Comparison of ENCODE assay signal across 9 cellular contexts in genomic region chr5:150672884-150673275, GRCh38. TPM values are rescaled to one million over a fixed set of nuclear protein-coding genes. Genes with fewer than 3 reads are reported as not detected.
A peak's percentile ranks its signal among the peaks of the same experiment; 100 is the strongest.
DNase-seq lines count a peak whose midpoint lies in the region; ATAC-seq and TF ChIP-seq lines count a peak whose summit lies in the region.
"Had no signal": no experiment of that assay in that cellular context is flagged by ENCODE, and none has a peak within 500 bp of the region (broad histone marks: within the 10 kb centered on the region; RNA-seq: fewer than 3 reads in every experiment).

No MANE protein-coding gene starts in this region.

- H3K9me3 ChIP-seq in iPS-18a (ENCODE audit: control insufficient read depth, low read depth, low read length): no peaks in the 10 kb centered on the region
- H3K9me3 ChIP-seq in smooth muscle cell (replicated peaks; ENCODE audit: low read depth): no peaks in the 10 kb centered on the region

- H3K27me3 ChIP-seq in iPS-18a (ENCODE audit: control insufficient read depth, insufficient read depth, low read length): peaks cover 13% of the 10 kb centered on the region
- no peaks in the 10 kb centered on the region for H3K27me3 ChIP-seq in smooth muscle cell (ENCODE audit: low read depth)

- DNase-seq in activated CD4-positive, alpha-beta T cell treated with anti-CD3 and anti-CD28 coated beads, Interleukin-2, amount 10 ng/mL, durations not matched to agents 7 days and 5 days: no peak
- DNase-seq in activated CD4-positive, alpha-beta T cell treated with anti-CD3 and anti-CD28 coated beads for 1 hour: no peak
- DNase-seq in smooth muscle cell (lab: John Stamatoyannopoulos, UW; ENCODE audit: unreplicated experiment): no peak
- DNase-seq: activated effector memory CD4-positive, alpha-beta T cell treated with Interleukin-2 at 50 U/mL for 16 hours had no signal

- no peak overlapping the region for H3K27ac Mint-ChIP-seq in activated CD4-positive, alpha-beta T cell treated with anti-CD3 and anti-CD28 coated beads, Interleukin-2, amount 10 ng/mL, durations not matched to agents 7 days and 5 days
- H3K27ac Mint-ChIP-seq in activated T-helper 17 cell treated with anti-CD3 and anti-CD28 coated beads, Interleukin-2, amount 50 U/mL, for 72 hours: no peak overlapping the region

- 57% methylated on average over 7 of the region's 7 CpGs for whole genome bisulfite sequencing in smooth muscle cell (ENCODE audit: low lambda C conversion rate)

- CTCF ChIA-PET in activated CD4-positive, alpha-beta T cell treated with anti-CD3 and anti-CD28 coated beads, Interleukin-2, amount 10 ng/mL, durations not matched to agents 7 days and 5 days (lab: Charles Lee): interaction anchor here (0.8 to 2.0 kb wide), 4 partner anchors 8 to 64 kb away, joined by 3 to 5 read pairs (median 5); partner anchors contain the start of gene RBM22

- no peaks in the 10 kb centered on the region for H3K9me3 Mint-ChIP-seq in activated CD4-positive, alpha-beta T cell treated with anti-CD3 and anti-CD28 coated beads, Interleukin-2, amount 10 ng/mL, durations not matched to agents 7 days and 5 days
- H3K9me3 Mint-ChIP-seq in activated T-helper 17 cell treated with anti-CD3 and anti-CD28 coated beads, Interleukin-2, amount 50 U/mL, for 72 hours: no peaks in the 10 kb centered on the region

- peaks cover 19% of the 10 kb centered on the region for H3F3A ChIP-seq in smooth muscle cell (ENCODE audit: low read depth)

- POLR2A ChIA-PET in activated CD4-positive, alpha-beta T cell treated with anti-CD3 and anti-CD28 coated beads, Interleukin-2, amount 10 ng/mL, durations not matched to agents 7 days and 5 days (lab: Charles Lee): interaction anchor here (0.6 kb wide), 1 partner anchor 224 kb away, joined by 5 read pairs; no protein-coding TSS in a partner anchor

- TF ChIP-seq CTCF in smooth muscle cell (IDR thresholded peaks at IDR 0.05; ENCODE audit: borderline replicate concordance, insufficient read depth, poor library complexity, severe bottlenecking): no peak

- peaks cover 15% of the 10 kb centered on the region for H3K4me1 ChIP-seq in iPS-18a (ENCODE audit: control insufficient read depth, low read depth, low read length)
- H3K4me1 ChIP-seq in smooth muscle cell (ENCODE audit: low read depth): peaks cover 5% of the 10 kb centered on the region

- H2AFZ ChIP-seq in smooth muscle cell (ENCODE audit: low read depth): no peak overlapping the region

- no peaks in the 10 kb centered on the region for H3K36me3 Mint-ChIP-seq in activated CD4-positive, alpha-beta T cell treated with anti-CD3 and anti-CD28 coated beads, Interleukin-2, amount 10 ng/mL, durations not matched to agents 7 days and 5 days (ENCODE audit: low read depth)
- no peaks in the 10 kb centered on the region for H3K36me3 Mint-ChIP-seq in activated T-helper 17 cell treated with anti-CD3 and anti-CD28 coated beads, Interleukin-2, amount 50 U/mL, for 72 hours (ENCODE audit: low read depth)

- no peak overlapping the region for H3K27ac ChIP-seq in iPS-18a (ENCODE audit: low read length)
- H3K27ac ChIP-seq in smooth muscle cell (ENCODE audit: low read depth): peak overlapping the region; percentile 92

- H3K4me3 Mint-ChIP-seq in activated CD4-positive, alpha-beta T cell treated with anti-CD3 and anti-CD28 coated beads, Interleukin-2, amount 10 ng/mL, durations not matched to agents 7 days and 5 days: peak overlapping the region; percentile 69
- peak overlapping the region; percentile 63 for H3K4me3 Mint-ChIP-seq in activated T-helper 17 cell treated with anti-CD3 and anti-CD28 coated beads, Interleukin-2, amount 50 U/mL, for 72 hours

- ATAC-seq in activated T-helper 17 cell treated with anti-CD3 and anti-CD28 coated beads, Interleukin-2, amount 50 U/mL, for 72 hours (replicated peaks): no peak
- ATAC-seq in HG03196 (IDR thresholded peaks at IDR 0.05; ENCODE audit: unreplicated experiment): no peak
- no peak for ATAC-seq in HG03520 (IDR thresholded peaks at IDR 0.05; ENCODE audit: unreplicated experiment)
- ATAC-seq in GM18868 (IDR thresholded peaks at IDR 0.05; ENCODE audit: unreplicated experiment): no peak

- H3K9ac ChIP-seq in iPS-18a (ENCODE audit: low read length) (peak overlapping the region; percentile 95), smooth muscle cell (ENCODE audit: low read depth) (no peak overlapping the region)

- no peaks in the 10 kb centered on the region for H4K20me1 ChIP-seq in smooth muscle cell (ENCODE audit: low read depth)

- H3K4me2 ChIP-seq in smooth muscle cell: peak overlapping the region; percentile 92

- H3K4me3 ChIP-seq in iPS-18a (ENCODE audit: low read length): peak overlapping the region; percentile 90
- peak overlapping the region; percentile 53 for H3K4me3 ChIP-seq in smooth muscle cell

- peaks cover 8% of the 10 kb centered on the region for H3K4me1 Mint-ChIP-seq in activated CD4-positive, alpha-beta T cell treated with anti-CD3 and anti-CD28 coated beads, Interleukin-2, amount 10 ng/mL, durations not matched to agents 7 days and 5 days
- H3K4me1 Mint-ChIP-seq in activated T-helper 17 cell treated with anti-CD3 and anti-CD28 coated beads, Interleukin-2, amount 50 U/mL, for 72 hours: no peaks in the 10 kb centered on the region

- no peaks in the 10 kb centered on the region for H3K79me2 ChIP-seq in smooth muscle cell (ENCODE audit: low read depth)

- peaks cover 24% of the 10 kb centered on the region for H3K27me3 Mint-ChIP-seq in activated CD4-positive, alpha-beta T cell treated with anti-CD3 and anti-CD28 coated beads, Interleukin-2, amount 10 ng/mL, durations not matched to agents 7 days and 5 days
- peaks cover 4% of the 10 kb centered on the region for H3K27me3 Mint-ChIP-seq in activated T-helper 17 cell treated with anti-CD3 and anti-CD28 coated beads, Interleukin-2, amount 50 U/mL, for 72 hours

- H3K36me3 ChIP-seq in iPS-18a (ENCODE audit: control insufficient read depth, low read depth, low read length): peaks cover 3% of the 10 kb centered on the region
- no peaks in the 10 kb centered on the region for H3K36me3 ChIP-seq in smooth muscle cell (ENCODE audit: low read depth)

RNA-seq across cellular contexts. Expression of gene MYOZ3, which starts 11.8 kb away (rescaled TPM):
- under 1 TPM in 1 of 2 experiments, not detected in 1; 0.05 TPM for total RNA-seq in activated CD4-positive, alpha-beta T cell treated with anti-CD3 and anti-CD28 coated beads, Interleukin-2, amount 10 ng/mL, durations not matched to agents 7 days and 5 days
- total RNA-seq in activated T-helper 17 cell treated with anti-CD3 and anti-CD28 coated beads, Interleukin-2, amount 50 U/mL, for 72 hours: under 1 TPM; 0.06 to 0.21 TPM
- total RNA-seq in smooth muscle cell: 6.4 and 8.2 TPM in 2 replicates
- 7.9 and 12.2 TPM in 2 replicates for polyA plus RNA-seq in smooth muscle cell

RNA-seq across cellular contexts. Expression of gene RBM22, which starts 28.0 kb away (rescaled TPM):
- 10 to 100 TPM; 61.9 to 65.6 TPM for total RNA-seq in activated CD4-positive, alpha-beta T cell treated with anti-CD3 and anti-CD28 coated beads, Interleukin-2, amount 10 ng/mL, durations not matched to agents 7 days and 5 days
- total RNA-seq in activated T-helper 17 cell treated with anti-CD3 and anti-CD28 coated beads, Interleukin-2, amount 50 U/mL, for 72 hours: 10 to 100 TPM; 60.3 to 61.5 TPM
- 64.0 and 66.6 TPM in 2 replicates for total RNA-seq in smooth muscle cell
- 48.6 and 62.9 TPM in 2 replicates for polyA plus RNA-seq in smooth muscle cell

RNA-seq across cellular contexts. Expression of gene SYNPO, which starts 32.4 kb away (rescaled TPM):
- under 1 TPM; 0.05 to 0.08 TPM for total RNA-seq in activated CD4-positive, alpha-beta T cell treated with anti-CD3 and anti-CD28 coated beads, Interleukin-2, amount 10 ng/mL, durations not matched to agents 7 days and 5 days
- total RNA-seq in activated T-helper 17 cell treated with anti-CD3 and anti-CD28 coated beads, Interleukin-2, amount 50 U/mL, for 72 hours: under 1 TPM; 0.04 to 0.37 TPM
- 30.5 and 46.4 TPM in 2 replicates for total RNA-seq in smooth muscle cell
- polyA plus RNA-seq in smooth muscle cell: 34.2 and 36.9 TPM in 2 replicates

Comparison
In these comparisons a context has a peak if more than half of its experiments do, and no peak if none do; other contexts are left out.
1. RNA of gene SYNPO, which starts 32.4 kb away (total RNA-seq): 30.5 to 46.4 TPM in smooth muscle cell; 0.04 to 0.37 TPM in activated T-helper 17 cell treated with anti-CD3 and anti-CD28 coated beads, Interleukin-2, amount 50 U/mL, for 72 hours and 0.05 to 0.08 TPM in activated CD4-positive, alpha-beta T cell treated with anti-CD3 and anti-CD28 coated beads, Interleukin-2, amount 10 ng/mL, durations not matched to agents 7 days and 5 days; every median in the first group is over 10 times any median in the second.